ENCODE assay signal across 1 cellular context in genomic region chr17:17783825-17784598, GRCh38.
TF ChIP-seq lines count a peak whose summit lies in the region.

No MANE protein-coding gene starts in this region.

TF ChIP-seq in GM12878, 131 proteins besides CTCF, POLR2A, EP300 and RAD21 (continued from another document):
- TF ChIP-seq E4F1 (IDR thresholded peaks at IDR 0.05; ENCODE audit: borderline replicate concordance, partially characterized antibody): no peak
- TF ChIP-seq, protein P1, sequence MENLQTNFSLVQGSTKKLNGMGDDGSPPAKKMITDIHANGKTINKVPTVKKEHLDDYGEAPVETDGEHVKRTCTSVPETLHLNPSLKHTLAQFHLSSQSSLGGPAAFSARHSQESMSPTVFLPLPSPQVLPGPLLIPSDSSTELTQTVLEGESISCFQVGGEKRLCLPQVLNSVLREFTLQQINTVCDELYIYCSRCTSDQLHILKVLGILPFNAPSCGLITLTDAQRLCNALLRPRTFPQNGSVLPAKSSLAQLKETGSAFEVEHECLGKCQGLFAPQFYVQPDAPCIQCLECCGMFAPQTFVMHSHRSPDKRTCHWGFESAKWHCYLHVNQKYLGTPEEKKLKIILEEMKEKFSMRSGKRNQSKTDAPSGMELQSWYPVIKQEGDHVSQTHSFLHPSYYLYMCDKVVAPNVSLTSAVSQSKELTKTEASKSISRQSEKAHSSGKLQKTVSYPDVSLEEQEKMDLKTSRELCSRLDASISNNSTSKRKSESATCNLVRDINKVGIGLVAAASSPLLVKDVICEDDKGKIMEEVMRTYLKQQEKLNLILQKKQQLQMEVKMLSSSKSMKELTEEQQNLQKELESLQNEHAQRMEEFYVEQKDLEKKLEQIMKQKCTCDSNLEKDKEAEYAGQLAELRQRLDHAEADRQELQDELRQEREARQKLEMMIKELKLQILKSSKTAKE (IDR thresholded peaks at IDR 0.05; ENCODE audit: low read depth, poor library complexity, severe bottlenecking): peak; percentile 58
- no peak for TF ChIP-seq YBX1 (IDR thresholded peaks at IDR 0.05)
- no peak for TF ChIP-seq CHD4 (IDR thresholded peaks at IDR 0.05)
- no peak for TF ChIP-seq GABPA (IDR thresholded peaks at IDR 0.05; ENCODE audit: low read depth)
- TF ChIP-seq ZNF622 (IDR thresholded peaks at IDR 0.05): no peak
- peak; percentile 65 to 72 for TF ChIP-seq IKZF2 (IDR thresholded peaks at IDR 0.05)
- TF ChIP-seq RBBP5 (conservative IDR thresholded peaks at IDR 0.05): no peak
- no peak; the same call in 1 of the 2 replicates for TF ChIP-seq DPF2 (IDR thresholded peaks at IDR 0.05)
- no peak for TF ChIP-seq BMI1 (IDR thresholded peaks at IDR 0.05; ENCODE audit: borderline replicate concordance)
- peak; percentile 50 for TF ChIP-seq EED (IDR thresholded peaks at IDR 0.05; ENCODE audit: low read depth)
- no peak for TF ChIP-seq SRF (IDR thresholded peaks at IDR 0.05; ENCODE audit: low read depth in 2 of 2, low read length in 2 of 2)
- no peak for TF ChIP-seq ESRRA (IDR thresholded peaks at IDR 0.05; ENCODE audit: low read length)
- TF ChIP-seq, protein P2, sequence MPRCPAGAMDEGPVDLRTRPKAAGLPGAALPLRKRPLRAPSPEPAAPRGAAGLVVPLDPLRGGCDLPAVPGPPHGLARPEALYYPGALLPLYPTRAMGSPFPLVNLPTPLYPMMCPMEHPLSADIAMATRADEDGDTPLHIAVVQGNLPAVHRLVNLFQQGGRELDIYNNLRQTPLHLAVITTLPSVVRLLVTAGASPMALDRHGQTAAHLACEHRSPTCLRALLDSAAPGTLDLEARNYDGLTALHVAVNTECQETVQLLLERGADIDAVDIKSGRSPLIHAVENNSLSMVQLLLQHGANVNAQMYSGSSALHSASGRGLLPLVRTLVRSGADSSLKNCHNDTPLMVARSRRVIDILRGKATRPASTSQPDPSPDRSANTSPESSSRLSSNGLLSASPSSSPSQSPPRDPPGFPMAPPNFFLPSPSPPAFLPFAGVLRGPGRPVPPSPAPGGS (IDR thresholded peaks at IDR 0.05; ENCODE audit: borderline replicate concordance, insufficient read depth, low read depth, low read length, poor library complexity, severe bottlenecking): no peak
- no peak for TF ChIP-seq TARDBP (IDR thresholded peaks at IDR 0.05; ENCODE audit: borderline replicate concordance)
- no peak for TF ChIP-seq BCL11A (IDR thresholded peaks at IDR 0.05; ENCODE audit: low read depth, low read length)
- no peak for TF ChIP-seq TCF3 (IDR thresholded peaks at IDR 0.05; ENCODE audit: borderline replicate concordance, insufficient read depth, low read depth, low read length)
- TF ChIP-seq, protein P3, sequence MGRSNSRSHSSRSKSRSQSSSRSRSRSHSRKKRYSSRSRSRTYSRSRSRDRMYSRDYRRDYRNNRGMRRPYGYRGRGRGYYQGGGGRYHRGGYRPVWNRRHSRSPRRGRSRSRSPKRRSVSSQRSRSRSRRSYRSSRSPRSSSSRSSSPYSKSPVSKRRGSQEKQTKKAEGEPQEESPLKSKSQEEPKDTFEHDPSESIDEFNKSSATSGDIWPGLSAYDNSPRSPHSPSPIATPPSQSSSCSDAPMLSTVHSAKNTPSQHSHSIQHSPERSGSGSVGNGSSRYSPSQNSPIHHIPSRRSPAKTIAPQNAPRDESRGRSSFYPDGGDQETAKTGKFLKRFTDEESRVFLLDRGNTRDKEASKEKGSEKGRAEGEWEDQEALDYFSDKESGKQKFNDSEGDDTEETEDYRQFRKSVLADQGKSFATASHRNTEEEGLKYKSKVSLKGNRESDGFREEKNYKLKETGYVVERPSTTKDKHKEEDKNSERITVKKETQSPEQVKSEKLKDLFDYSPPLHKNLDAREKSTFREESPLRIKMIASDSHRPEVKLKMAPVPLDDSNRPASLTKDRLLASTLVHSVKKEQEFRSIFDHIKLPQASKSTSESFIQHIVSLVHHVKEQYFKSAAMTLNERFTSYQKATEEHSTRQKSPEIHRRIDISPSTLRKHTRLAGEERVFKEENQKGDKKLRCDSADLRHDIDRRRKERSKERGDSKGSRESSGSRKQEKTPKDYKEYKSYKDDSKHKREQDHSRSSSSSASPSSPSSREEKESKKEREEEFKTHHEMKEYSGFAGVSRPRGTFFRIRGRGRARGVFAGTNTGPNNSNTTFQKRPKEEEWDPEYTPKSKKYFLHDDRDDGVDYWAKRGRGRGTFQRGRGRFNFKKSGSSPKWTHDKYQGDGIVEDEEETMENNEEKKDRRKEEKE (IDR thresholded peaks at IDR 0.05): no peak
- TF ChIP-seq EGR1 (IDR thresholded peaks at IDR 0.05; ENCODE audit: borderline replicate concordance in 1 of 2, low read depth in 2 of 2, low read length in 2 of 2): no peak
- no peak for TF ChIP-seq NR2C2 (IDR thresholded peaks at IDR 0.05; ENCODE audit: borderline replicate concordance, control insufficient read depth, insufficient read length, low read depth)
- TF ChIP-seq HDAC2 (IDR thresholded peaks at IDR 0.05): no peak
- TF ChIP-seq E2F8 (IDR thresholded peaks at IDR 0.05; ENCODE audit: low read depth, partially characterized antibody): no peak
- TF ChIP-seq NFXL1 (IDR thresholded peaks at IDR 0.05; ENCODE audit: borderline replicate concordance): no peak
- TF ChIP-seq ZNF24 (IDR thresholded peaks at IDR 0.05): no peak
- no peak for TF ChIP-seq NFIC (IDR thresholded peaks at IDR 0.05; ENCODE audit: low read depth, low read length)
- TF ChIP-seq, protein P4, sequence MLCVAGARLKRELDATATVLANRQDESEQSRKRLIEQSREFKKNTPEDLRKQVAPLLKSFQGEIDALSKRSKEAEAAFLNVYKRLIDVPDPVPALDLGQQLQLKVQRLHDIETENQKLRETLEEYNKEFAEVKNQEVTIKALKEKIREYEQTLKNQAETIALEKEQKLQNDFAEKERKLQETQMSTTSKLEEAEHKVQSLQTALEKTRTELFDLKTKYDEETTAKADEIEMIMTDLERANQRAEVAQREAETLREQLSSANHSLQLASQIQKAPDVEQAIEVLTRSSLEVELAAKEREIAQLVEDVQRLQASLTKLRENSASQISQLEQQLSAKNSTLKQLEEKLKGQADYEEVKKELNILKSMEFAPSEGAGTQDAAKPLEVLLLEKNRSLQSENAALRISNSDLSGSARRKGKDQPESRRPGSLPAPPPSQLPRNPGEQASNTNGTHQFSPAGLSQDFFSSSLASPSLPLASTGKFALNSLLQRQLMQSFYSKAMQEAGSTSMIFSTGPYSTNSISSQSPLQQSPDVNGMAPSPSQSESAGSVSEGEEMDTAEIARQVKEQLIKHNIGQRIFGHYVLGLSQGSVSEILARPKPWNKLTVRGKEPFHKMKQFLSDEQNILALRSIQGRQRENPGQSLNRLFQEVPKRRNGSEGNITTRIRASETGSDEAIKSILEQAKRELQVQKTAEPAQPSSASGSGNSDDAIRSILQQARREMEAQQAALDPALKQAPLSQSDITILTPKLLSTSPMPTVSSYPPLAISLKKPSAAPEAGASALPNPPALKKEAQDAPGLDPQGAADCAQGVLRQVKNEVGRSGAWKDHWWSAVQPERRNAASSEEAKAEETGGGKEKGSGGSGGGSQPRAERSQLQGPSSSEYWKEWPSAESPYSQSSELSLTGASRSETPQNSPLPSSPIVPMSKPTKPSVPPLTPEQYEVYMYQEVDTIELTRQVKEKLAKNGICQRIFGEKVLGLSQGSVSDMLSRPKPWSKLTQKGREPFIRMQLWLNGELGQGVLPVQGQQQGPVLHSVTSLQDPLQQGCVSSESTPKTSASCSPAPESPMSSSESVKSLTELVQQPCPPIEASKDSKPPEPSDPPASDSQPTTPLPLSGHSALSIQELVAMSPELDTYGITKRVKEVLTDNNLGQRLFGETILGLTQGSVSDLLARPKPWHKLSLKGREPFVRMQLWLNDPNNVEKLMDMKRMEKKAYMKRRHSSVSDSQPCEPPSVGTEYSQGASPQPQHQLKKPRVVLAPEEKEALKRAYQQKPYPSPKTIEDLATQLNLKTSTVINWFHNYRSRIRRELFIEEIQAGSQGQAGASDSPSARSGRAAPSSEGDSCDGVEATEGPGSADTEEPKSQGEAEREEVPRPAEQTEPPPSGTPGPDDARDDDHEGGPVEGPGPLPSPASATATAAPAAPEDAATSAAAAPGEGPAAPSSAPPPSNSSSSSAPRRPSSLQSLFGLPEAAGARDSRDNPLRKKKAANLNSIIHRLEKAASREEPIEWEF (IDR thresholded peaks at IDR 0.05; ENCODE audit: insufficient replicate concordance, low read depth, low read length): no peak
- TF ChIP-seq KAT2A (conservative IDR thresholded peaks at IDR 0.05; ENCODE audit: control insufficient read depth, low read depth, low read length): no peak
- TF ChIP-seq JUND (IDR thresholded peaks at IDR 0.05; ENCODE audit: low read depth, low read length): no peak
- peak; percentile 77 for TF ChIP-seq SMAD1 (IDR thresholded peaks at IDR 0.05; ENCODE audit: low read depth, partially characterized antibody)
- TF ChIP-seq MYB (IDR thresholded peaks at IDR 0.05; ENCODE audit: borderline replicate concordance, low read depth, low read length): no peak
- no peak for TF ChIP-seq CEBPB (IDR thresholded peaks at IDR 0.05; ENCODE audit: borderline replicate concordance in 1 of 2, low read depth in 2 of 2, low read length in 2 of 2)
- no peak for TF ChIP-seq LARP7 (IDR thresholded peaks at IDR 0.05)
- no peak for TF ChIP-seq HCFC1 (IDR thresholded peaks at IDR 0.05; ENCODE audit: low read length)
- no peak for TF ChIP-seq SIX5 (IDR thresholded peaks at IDR 0.05; ENCODE audit: low read depth, low read length, severe bottlenecking)
- TF ChIP-seq, protein P5, sequence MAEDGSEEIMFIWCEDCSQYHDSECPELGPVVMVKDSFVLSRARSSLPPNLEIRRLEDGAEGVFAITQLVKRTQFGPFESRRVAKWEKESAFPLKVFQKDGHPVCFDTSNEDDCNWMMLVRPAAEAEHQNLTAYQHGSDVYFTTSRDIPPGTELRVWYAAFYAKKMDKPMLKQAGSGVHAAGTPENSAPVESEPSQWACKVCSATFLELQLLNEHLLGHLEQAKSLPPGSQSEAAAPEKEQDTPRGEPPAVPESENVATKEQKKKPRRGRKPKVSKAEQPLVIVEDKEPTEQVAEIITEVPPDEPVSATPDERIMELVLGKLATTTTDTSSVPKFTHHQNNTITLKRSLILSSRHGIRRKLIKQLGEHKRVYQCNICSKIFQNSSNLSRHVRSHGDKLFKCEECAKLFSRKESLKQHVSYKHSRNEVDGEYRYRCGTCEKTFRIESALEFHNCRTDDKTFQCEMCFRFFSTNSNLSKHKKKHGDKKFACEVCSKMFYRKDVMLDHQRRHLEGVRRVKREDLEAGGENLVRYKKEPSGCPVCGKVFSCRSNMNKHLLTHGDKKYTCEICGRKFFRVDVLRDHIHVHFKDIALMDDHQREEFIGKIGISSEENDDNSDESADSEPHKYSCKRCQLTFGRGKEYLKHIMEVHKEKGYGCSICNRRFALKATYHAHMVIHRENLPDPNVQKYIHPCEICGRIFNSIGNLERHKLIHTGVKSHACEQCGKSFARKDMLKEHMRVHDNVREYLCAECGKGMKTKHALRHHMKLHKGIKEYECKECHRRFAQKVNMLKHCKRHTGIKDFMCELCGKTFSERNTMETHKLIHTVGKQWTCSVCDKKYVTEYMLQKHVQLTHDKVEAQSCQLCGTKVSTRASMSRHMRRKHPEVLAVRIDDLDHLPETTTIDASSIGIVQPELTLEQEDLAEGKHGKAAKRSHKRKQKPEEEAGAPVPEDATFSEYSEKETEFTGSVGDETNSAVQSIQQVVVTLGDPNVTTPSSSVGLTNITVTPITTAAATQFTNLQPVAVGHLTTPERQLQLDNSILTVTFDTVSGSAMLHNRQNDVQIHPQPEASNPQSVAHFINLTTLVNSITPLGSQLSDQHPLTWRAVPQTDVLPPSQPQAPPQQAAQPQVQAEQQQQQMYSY (CRISPR knock-in tag; IDR thresholded peaks at IDR 0.05): no peak
- TF ChIP-seq SREBF1 (IDR thresholded peaks at IDR 0.05; ENCODE audit: low read length): no peak
- no peak for TF ChIP-seq CHD1 (IDR thresholded peaks at IDR 0.05; ENCODE audit: low read depth, low read length)
- TF ChIP-seq CREM (IDR thresholded peaks at IDR 0.05; ENCODE audit: low read depth): no peak
- TF ChIP-seq SIN3A (IDR thresholded peaks at IDR 0.05; ENCODE audit: low read depth, low read length): no peak
